7 cellular contexts compared by ENCODE assay signal in genomic region chr12:124745891-124746570, GRCh38.
DNase-seq lines count a peak whose midpoint lies in the region; ATAC-seq and TF ChIP-seq lines count a peak whose summit lies in the region.

No MANE protein-coding gene starts in this region.

- no peaks in the 10 kb centered on the region for H3K9me3 Mint-ChIP-seq in endodermal cell

- intact Hi-C loops in stomach (cut with DNase I; ENCODE audit: low total_unique reads), result no loop called here

- H3K36me3 ChIP-seq in endodermal cell (ENCODE audit: control insufficient read depth, insufficient read depth, low read length) (no peaks in the 10 kb centered on the region), lung (ENCODE audit: control insufficient read depth in 2 of 2, insufficient read depth in 2 of 2, low read length in 2 of 2) (no peaks in the 10 kb centered on the region), stomach (no peaks in the 10 kb centered on the region)

- no peaks in the 10 kb centered on the region for H3K27me3 Mint-ChIP-seq in endodermal cell (ENCODE audit: insufficient read depth)

- H3K4me3 Mint-ChIP-seq in endodermal cell, result peak overlapping the region; percentile 32

- ATAC-seq in lung (ENCODE audit: insufficient read depth, low FRiP score), result peak; percentile 82
- ATAC-seq in GM19023 (IDR thresholded peaks at IDR 0.05; ENCODE audit: unreplicated experiment), result no peak

- 21 to 28% methylated on average over 7 to 25 of the region's 25 CpGs for WGBS in endodermal cell (ENCODE audit: insufficient coverage in 1 of 2, insufficient read length in 1 of 2), 2 experiments
- 7 to 8% methylated on average over 20 to 25 of the region's 25 CpGs for WGBS in lung, 2 donors
- 8 to 18% (median 8%) methylated on average over 16 to 25 of the region's 25 CpGs for WGBS in stomach, 5 donors

- H3K27ac ChIP-seq in endodermal cell (ENCODE audit: low read depth, low read length) (peak overlapping the region; percentile 84), lung (ENCODE audit: low read depth in 1 of 2, low read length in 1 of 2) (peak overlapping the region; percentile 63 to 74), stomach (peak overlapping the region; percentile 77 to 91 (median 90))

- H3K4me3 ChIP-seq in endodermal cell (ENCODE audit: low read length) (no peak overlapping the region), lung (no peak overlapping the region), stomach (peak overlapping the region in 1 of 4 donors; percentile 8)

- peaks cover 19% of the 10 kb centered on the region for H3K4me1 Mint-ChIP-seq in endodermal cell

- H3K9me3 ChIP-seq in endodermal cell (ENCODE audit: control insufficient read depth, low read length), result no peaks in the 10 kb centered on the region
- no peaks in the 10 kb centered on the region for H3K9me3 ChIP-seq in lung (ENCODE audit: control insufficient read depth in 2 of 2, insufficient read depth in 1 of 2, low read length in 1 of 2)
- H3K9me3 ChIP-seq in stomach, result no peaks in the 10 kb centered on the region

- H3K36me3 Mint-ChIP-seq in endodermal cell (ENCODE audit: low read depth), result no peaks in the 10 kb centered on the region

- peak overlapping the region; percentile 43 for H3K9ac ChIP-seq in endodermal cell (ENCODE audit: extremely low read depth, low read length, poor library complexity, severe bottlenecking)

- H3K27ac Mint-ChIP-seq in endodermal cell, result peak overlapping the region; percentile 74

- no peaks in the 10 kb centered on the region for H3K27me3 ChIP-seq in endodermal cell (ENCODE audit: control insufficient read depth, insufficient read depth, low read length, poor library complexity, severe bottlenecking)
- H3K27me3 ChIP-seq in lung (ENCODE audit: control insufficient read depth, insufficient read depth), result no peaks in the 10 kb centered on the region
- no peaks in the 10 kb centered on the region for H3K27me3 ChIP-seq in stomach

- peak; percentile 90 for DNase-seq in GM04504 (ENCODE audit: low read depth)
- DNase-seq in NCI-H1417 (lab: John Stamatoyannopoulos, UW), result peak; percentile 69 to 94 (median 86)
- peak; percentile 92 for DNase-seq in SW480 (ENCODE audit: low spot score)
- peak; percentile 99 for DNase-seq in endodermal cell
- DNase-seq in lung (ENCODE audit: low spot score), result peak; percentile 88
- DNase-seq in stomach, result peak; percentile 93

- TF ChIP-seq EP300 in stomach (IDR thresholded peaks at IDR 0.05), result peak; percentile 66

- TF ChIP-seq CTCF in endodermal cell (conservative IDR thresholded peaks at IDR 0.05) (no peak), lung (IDR thresholded peaks at IDR 0.05; ENCODE audit: control extremely low read depth, extremely low read depth) (no peak), stomach (IDR thresholded peaks at IDR 0.05) (no peak)

- TF ChIP-seq POLR2A in stomach (IDR thresholded peaks at IDR 0.05), result no peak

- H3K4me1 ChIP-seq in endodermal cell (ENCODE audit: control insufficient read depth, insufficient read depth, low read length) (no peaks in the 10 kb centered on the region), lung (ENCODE audit: control insufficient read depth in 2 of 2, insufficient read depth in 2 of 2, low read length in 2 of 2) (peaks cover 0 to 10% of the 10 kb centered on the region in 2 donors), stomach (peaks cover 42 to 80% (median 63%) of the 10 kb centered on the region in 4 donors)
